8 cellular contexts compared by ENCODE assay signal in genomic region chr13:31012285-31013024, GRCh38.
DNase-seq lines count a peak whose midpoint lies in the region; TF ChIP-seq lines count a peak whose summit lies in the region.

No MANE protein-coding gene starts in this region.

- H3K27ac Mint-ChIP-seq in nephron: peak overlapping the region; percentile 20 to 67 (median 43)

- H3K9ac ChIP-seq in HUES48 (ENCODE audit: low read depth, low read length): no peak overlapping the region
- no peak overlapping the region for H3K9ac ChIP-seq in adipocyte (ENCODE audit: low read length)

- peaks cover 27% of the 10 kb centered on the region for H3K4me1 Mint-ChIP-seq in nephron

- H3K4me3 ChIP-seq in HUES48 (ENCODE audit: low read depth, low read length): no peak overlapping the region
- H3K4me3 ChIP-seq in adipocyte (ENCODE audit: low read length): no peak overlapping the region

- DNase-seq in GM03348 (ENCODE audit: low spot score) (peak; percentile 74), adipocyte (ENCODE audit: low read depth) (peak; percentile 66), HEK293T (ENCODE audit: extremely low spot score) (no peak), NCI-H2107 treated with DMSO at 0.1 percent for 48 hours (lab: John Stamatoyannopoulos, UW; ENCODE audit: unreplicated experiment) (no peak), ureter (ENCODE audit: low spot score) (no peak), GF-D8 (lab: John Stamatoyannopoulos, UW) (no peak)

- peak overlapping the region; percentile 49 for H3K27ac ChIP-seq in HUES48 (ENCODE audit: low read depth, low read length)

- H3K4me1 ChIP-seq in HUES48 (ENCODE audit: control insufficient read depth, insufficient read depth, low read length) (peaks cover 26% of the 10 kb centered on the region), adipocyte (ENCODE audit: control insufficient read depth, insufficient read depth, low read length) (no peaks in the 10 kb centered on the region)

- TF ChIP-seq CTCF in nephron (IDR thresholded peaks at IDR 0.05; ENCODE audit: unreplicated experiment in 3 of 3): peak; percentile 8 to 37 (median 26)

- no peaks in the 10 kb centered on the region for H3K9me3 Mint-ChIP-seq in nephron

- no peaks in the 10 kb centered on the region for H3K36me3 Mint-ChIP-seq in nephron (ENCODE audit: low read depth)

- H3K9me3 ChIP-seq in HUES48 (ENCODE audit: control insufficient read depth, insufficient read depth, low read length) (no peaks in the 10 kb centered on the region), adipocyte (ENCODE audit: control insufficient read depth, low read length) (no peaks in the 10 kb centered on the region)

- no peaks in the 10 kb centered on the region for H3K27me3 ChIP-seq in HUES48 (ENCODE audit: control insufficient read depth, insufficient read depth, low read length)
- H3K27me3 ChIP-seq in adipocyte (replicated peaks; ENCODE audit: control insufficient read depth, insufficient read depth, low read length): peaks cover 8% of the 10 kb centered on the region

- H3K27me3 Mint-ChIP-seq in nephron (ENCODE audit: low read depth): peaks cover 3% of the 10 kb centered on the region

- H3K36me3 ChIP-seq in HUES48 (ENCODE audit: control insufficient read depth, insufficient read depth, low read length) (no peaks in the 10 kb centered on the region), adipocyte (ENCODE audit: control insufficient read depth, insufficient read depth, low read length, severe bottlenecking) (no peaks in the 10 kb centered on the region)

- POLR2A ChIA-PET in HEK293T (lab: Yijun Ruan, JAX): no interaction called here

- no peak overlapping the region for H3K4me3 Mint-ChIP-seq in nephron

- CTCF ChIA-PET in HEK293T (lab: Yijun Ruan, JAX): no interaction called here

TF ChIP-seq in HEK293T, 16 proteins besides CTCF, POLR2A, EP300 and RAD21:
- TF ChIP-seq NFRKB (IDR thresholded peaks at IDR 0.05) (no peak), ZNF384 (IDR thresholded peaks at IDR 0.05) (no peak), TARDBP (IDR thresholded peaks at IDR 0.05) (no peak), BHLHE40 (IDR thresholded peaks at IDR 0.05; ENCODE audit: borderline replicate concordance) (no peak), SP1 (IDR thresholded peaks at IDR 0.05) (no peak), SUZ12 (IDR thresholded peaks at IDR 0.05) (no peak), FOXA1 (IDR thresholded peaks at IDR 0.05) (no peak), HDGF (IDR thresholded peaks at IDR 0.05; ENCODE audit: borderline replicate concordance) (no peak), PKNOX1 (IDR thresholded peaks at IDR 0.05) (no peak), LEF1 (IDR thresholded peaks at IDR 0.05; ENCODE audit: borderline replicate concordance) (no peak), CTBP1 (IDR thresholded peaks at IDR 0.05; ENCODE audit: borderline replicate concordance) (no peak), L3MBTL2 (conservative IDR thresholded peaks at IDR 0.05) (no peak), ELF4 (IDR thresholded peaks at IDR 0.05) (no peak), FOXK2 (IDR thresholded peaks at IDR 0.05) (no peak), FOXM1 (IDR thresholded peaks at IDR 0.05; ENCODE audit: borderline replicate concordance) (no peak), ARNT (IDR thresholded peaks at IDR 0.05) (no peak)
TF ChIP-seq in HEK293T: peak in this region for 0.

Comparison
In these comparisons a context has a peak if more than half of its experiments do, and no peak if none do; other contexts are left out.
1. DNase-seq: peak in GM03348 (single experiment) and adipocyte (single experiment); none in HEK293T (single experiment), NCI-H2107 treated with DMSO at 0.1 percent for 48 hours (single experiment), ureter (single experiment) and GF-D8 (single experiment).